ENCODE assay signal across 15 cellular contexts in genomic region chr14:20723458-20723857, GRCh38. TPM values are rescaled to one million over a fixed set of nuclear protein-coding genes. Genes with fewer than 3 reads are reported as not detected.
DNase-seq lines count a peak whose midpoint lies in the region; ATAC-seq and TF ChIP-seq lines count a peak whose summit lies in the region.
"Had no signal": no experiment of that assay in that cellular context is flagged by ENCODE, and none has a peak within 500 bp of the region (broad histone marks: within the 10 kb centered on the region; RNA-seq: fewer than 3 reads in every experiment).

No MANE protein-coding gene starts in this region.

- H3K27ac Mint-ChIP-seq in WTC11 = no peak overlapping the region
- no peak overlapping the region for H3K27ac Mint-ChIP-seq in stimulated activated effector memory CD8-positive, alpha-beta T cell treated with anti-CD3 and anti-CD28 coated beads, Interleukin-12 subunit alpha, Interleukin-12 subunit beta, amount 100 ng/mL, for 72 hours
- H3K27ac Mint-ChIP-seq: activated CD8-positive, alpha-beta T cell treated with anti-CD3 and anti-CD28 coated beads, Interleukin-2, amount 10 ng/mL, durations not matched to agents 7 days and 5 days; activated T-helper 1 cell treated with anti-CD3 and anti-CD28 coated beads, Interleukin-12 subunit alpha, Interleukin-12 subunit beta, Interleukin-2, Interleukin-4 antibody, amounts not matched to agents 30 ng/mL and 10 ng/mL and 1 ng/mL, durations not matched to agents 14 hours and 24 hours and 36 hours; effector memory CD8-positive, alpha-beta T cell; nephron had no signal

- no peak for TF ChIP-seq CTCF in WTC11 (IDR thresholded peaks at IDR 0.05)

- H3K9me3 Mint-ChIP-seq in WTC11 = peaks cover 3% of the 10 kb centered on the region; the same call in 1 of the 2 replicates
- H3K9me3 Mint-ChIP-seq in stimulated activated effector memory CD8-positive, alpha-beta T cell treated with anti-CD3 and anti-CD28 coated beads, Interleukin-12 subunit alpha, Interleukin-12 subunit beta, amount 100 ng/mL, for 72 hours = no peaks in the 10 kb centered on the region
- H3K9me3 Mint-ChIP-seq: activated T-helper 1 cell treated with anti-CD3 and anti-CD28 coated beads, Interleukin-12 subunit alpha, Interleukin-12 subunit beta, Interleukin-2, Interleukin-4 antibody, amounts not matched to agents 30 ng/mL and 10 ng/mL and 1 ng/mL, durations not matched to agents 14 hours and 24 hours and 36 hours; effector memory CD8-positive, alpha-beta T cell; nephron had no signal

- DNase-seq in GM03348 (ENCODE audit: low spot score) (peak; percentile 10), WTC11 (ENCODE audit: low spot score) (peak; percentile 51), left ventricle myocardium superior (peak; percentile 34), hepatic stellate cell (ENCODE audit: low spot score) (no peak), SKM-1 treated with dmso at 0.1 percent for 144 hours (lab: John Stamatoyannopoulos, UW; ENCODE audit: unreplicated experiment) (no peak)
- no peak for DNase-seq in stimulated activated effector memory CD8-positive, alpha-beta T cell treated with anti-CD3 and anti-CD28 coated beads, Interleukin-12 subunit alpha, Interleukin-12 subunit beta, amount 100 ng/mL, for 72 hours (ENCODE audit: low spot score in 2 of 2)
- DNase-seq: activated CD8-positive, alpha-beta T cell treated with anti-CD3 and anti-CD28 coated beads, Interleukin-2, amount 10 ng/mL, durations not matched to agents 7 days and 5 days; DMS53; effector memory CD8-positive, alpha-beta T cell; lower lobe of right lung; NCI-H1694 treated with DMSO at 0.1 percent for 48 hours had no signal

- peak overlapping the region; percentile 45; the same call in 1 of the 2 replicates for H3K4me3 Mint-ChIP-seq in WTC11
- no peak overlapping the region for H3K4me3 Mint-ChIP-seq in stimulated activated effector memory CD8-positive, alpha-beta T cell treated with anti-CD3 and anti-CD28 coated beads, Interleukin-12 subunit alpha, Interleukin-12 subunit beta, amount 100 ng/mL, for 72 hours
- H3K4me3 Mint-ChIP-seq: activated CD8-positive, alpha-beta T cell treated with anti-CD3 and anti-CD28 coated beads, Interleukin-2, amount 10 ng/mL, durations not matched to agents 7 days and 5 days; activated T-helper 1 cell treated with anti-CD3 and anti-CD28 coated beads, Interleukin-12 subunit alpha, Interleukin-12 subunit beta, Interleukin-2, Interleukin-4 antibody, amounts not matched to agents 30 ng/mL and 10 ng/mL and 1 ng/mL, durations not matched to agents 14 hours and 24 hours and 36 hours; effector memory CD8-positive, alpha-beta T cell; nephron had no signal

- intact Hi-C loops in left ventricle myocardium superior (cut with micrococcal nuclease) = no loop called here

- H3K4me1 Mint-ChIP-seq in WTC11 = 0 out of 2 replicates have a peak, but pooled peaks cover 2% of the 10 kb centered on the region
- peaks cover 6% of the 10 kb centered on the region for H3K4me1 Mint-ChIP-seq in stimulated activated effector memory CD8-positive, alpha-beta T cell treated with anti-CD3 and anti-CD28 coated beads, Interleukin-12 subunit alpha, Interleukin-12 subunit beta, amount 100 ng/mL, for 72 hours
- H3K4me1 Mint-ChIP-seq: nephron had no signal

- peaks cover 35% of the 10 kb centered on the region for H3K27me3 Mint-ChIP-seq in WTC11 (ENCODE audit: low read depth)

- POLR2A ChIA-PET in WTC11 (lab: Charles Lee) = no interaction called here

- no peaks in the 10 kb centered on the region for H3K36me3 Mint-ChIP-seq in WTC11
- no peaks in the 10 kb centered on the region for H3K36me3 Mint-ChIP-seq in stimulated activated effector memory CD8-positive, alpha-beta T cell treated with anti-CD3 and anti-CD28 coated beads, Interleukin-12 subunit alpha, Interleukin-12 subunit beta, amount 100 ng/mL, for 72 hours

- CTCF ChIA-PET in WTC11 (lab: Charles Lee) = interaction anchor here (0.6 to 1.9 kb wide), 4 partner anchors 34 to 238 kb away, joined by 3 to 6 read pairs (median 4); no protein-coding TSS in a partner anchor

- peak; percentile 94 for ATAC-seq in WTC11
- ATAC-seq in left ventricle myocardium superior = peak; percentile 65
- ATAC-seq in stimulated activated effector memory CD8-positive, alpha-beta T cell treated with anti-CD3 and anti-CD28 coated beads, Interleukin-12 subunit alpha, Interleukin-12 subunit beta, amount 100 ng/mL, for 72 hours = peak; percentile 58
- no peak for ATAC-seq in HG03521 (IDR thresholded peaks at IDR 0.05; ENCODE audit: unreplicated experiment)
- ATAC-seq: activated CD8-positive, alpha-beta T cell treated with anti-CD3 and anti-CD28 coated beads, Interleukin-2, amount 10 ng/mL, durations not matched to agents 7 days and 5 days; effector memory CD8-positive, alpha-beta T cell had no signal

TF ChIP-seq in WTC11, 78 proteins besides CTCF, POLR2A, EP300 and RAD21 (continues in another document):
- no peak for TF ChIP-seq GABPB1 (CRISPR knock-in tag; IDR thresholded peaks at IDR 0.05)
- TF ChIP-seq ZNF423 (CRISPR knock-in tag; IDR thresholded peaks at IDR 0.05) = no peak
- TF ChIP-seq SMAD4 (CRISPR knock-in tag; IDR thresholded peaks at IDR 0.05) = no peak
- TF ChIP-seq NR2C2 (CRISPR knock-in tag; IDR thresholded peaks at IDR 0.05) = no peak
- TF ChIP-seq JAZF1 (CRISPR knock-in tag; IDR thresholded peaks at IDR 0.05) = no peak
- TF ChIP-seq NFE2L1 (CRISPR knock-in tag; IDR thresholded peaks at IDR 0.05) = no peak
- no peak for TF ChIP-seq STAT6 (CRISPR knock-in tag; conservative IDR thresholded peaks at IDR 0.05; ENCODE audit: low read depth)
- no peak for TF ChIP-seq ATF3 (CRISPR knock-in tag; conservative IDR thresholded peaks at IDR 0.05)
- TF ChIP-seq NFATC4 (CRISPR knock-in tag; IDR thresholded peaks at IDR 0.05) = no peak
- TF ChIP-seq TEAD1 (CRISPR knock-in tag; IDR thresholded peaks at IDR 0.05) = no peak
- no peak for TF ChIP-seq ESRRA (CRISPR knock-in tag; IDR thresholded peaks at IDR 0.05; ENCODE audit: borderline replicate concordance)
- TF ChIP-seq ZNF425 (CRISPR knock-in tag; conservative IDR thresholded peaks at IDR 0.05) = no peak
- no peak for TF ChIP-seq ATF6 (CRISPR knock-in tag; IDR thresholded peaks at IDR 0.05)

RNA-seq across cellular contexts. Expression of gene EDDM3A, which starts 22.2 kb away (rescaled TPM):
- 0.20 TPM in 1 of 3 replicates, not detected in the others for total RNA-seq in WTC11 (2021)
- total RNA-seq in left ventricle myocardium superior = not detected
- total RNA-seq: activated CD8-positive, alpha-beta T cell treated with anti-CD3 and anti-CD28 coated beads, Interleukin-2, amount 10 ng/mL, durations not matched to agents 7 days and 5 days; activated T-helper 1 cell treated with anti-CD3 and anti-CD28 coated beads, Interleukin-12 subunit alpha, Interleukin-12 subunit beta, Interleukin-2, Interleukin-4 antibody, amounts not matched to agents 30 ng/mL and 10 ng/mL and 1 ng/mL, durations not matched to agents 14 hours and 24 hours and 36 hours; lower lobe of right lung; NCI-H460 had no signal

RNA-seq across cellular contexts. Expression of gene ANG, which starts 34.9 kb away (rescaled TPM):
- total RNA-seq in WTC11 (2021) (4.8 to 5.2 TPM (median 4.9 TPM) in 3 replicates), left ventricle myocardium superior (4.0 TPM)

RNA-seq across cellular contexts. Expression of gene RNASE4, which starts 39.1 kb away (rescaled TPM):
- 1.0 to 2.8 TPM (median 2.4 TPM) in 3 replicates for total RNA-seq in WTC11 (2021)
- 8.1 TPM for total RNA-seq in left ventricle myocardium superior

RNA-seq across cellular contexts. Expression of gene EDDM3B, which starts 44.7 kb away (rescaled TPM):
- total RNA-seq in WTC11 (2021) (not detected in 3 replicates), left ventricle myocardium superior (not detected)
- total RNA-seq: activated CD8-positive, alpha-beta T cell treated with anti-CD3 and anti-CD28 coated beads, Interleukin-2, amount 10 ng/mL, durations not matched to agents 7 days and 5 days; activated T-helper 1 cell treated with anti-CD3 and anti-CD28 coated beads, Interleukin-12 subunit alpha, Interleukin-12 subunit beta, Interleukin-2, Interleukin-4 antibody, amounts not matched to agents 30 ng/mL and 10 ng/mL and 1 ng/mL, durations not matched to agents 14 hours and 24 hours and 36 hours; lower lobe of right lung; NCI-H460 had no signal

RNA-seq across cellular contexts. Expression of gene RNASE6, which starts 57.6 kb away (rescaled TPM):
- total RNA-seq in WTC11 (2021) (0.18 to 0.37 TPM (median 0.18 TPM) in 3 replicates), left ventricle myocardium superior (6.1 TPM)

Comparison
In these comparisons a context has a peak if more than half of its experiments do, and no peak if none do; other contexts are left out.
1. DNase-seq: peak in GM03348 (single experiment), WTC11 (single experiment) and left ventricle myocardium superior (single experiment); none in stimulated activated effector memory CD8-positive, alpha-beta T cell treated with anti-CD3 and anti-CD28 coated beads, Interleukin-12 subunit alpha, Interleukin-12 subunit beta, amount 100 ng/mL, for 72 hours (0 of 2), hepatic stellate cell (single experiment) and SKM-1 treated with dmso at 0.1 percent for 144 hours (single experiment).